22 cellular contexts compared by ENCODE assay signal in genomic region chr11:131042041-131042390, GRCh38.
A peak's percentile ranks its signal among the peaks of the same experiment; 100 is the strongest.
DNase-seq lines count a peak whose midpoint lies in the region; ATAC-seq and TF ChIP-seq lines count a peak whose summit lies in the region.
"Had no signal": no experiment of that assay in that cellular context is flagged by ENCODE, and none has a peak within 500 bp of the region (broad histone marks: within the 10 kb centered on the region; RNA-seq: fewer than 3 reads in every experiment).

No MANE protein-coding gene starts in this region.

- H3K9me3 ChIP-seq in PC-3 (ENCODE audit: low read length) = no peaks in the 10 kb centered on the region
- H3K9me3 ChIP-seq: BLaER1 treated with 17β-estradiol and CSF1 and Interleukin-3, amounts not matched to agents 10 nM and 100 nM; Caco-2; MG63 had no signal

- CTCF ChIA-PET in PC-3 (lab: Charles Lee) = no interaction called here

- no peaks in the 10 kb centered on the region for H4K20me1 ChIP-seq in PC-3 (ENCODE audit: low read length)
- H4K20me1 ChIP-seq: BLaER1 treated with 17β-estradiol and CSF1 and Interleukin-3, amounts not matched to agents 10 nM and 100 nM had no signal

- DNase-seq in PC-3 (peak; percentile 45), epithelial cell of prostate (ENCODE audit: low read depth, low spot score) (no peak), foreskin keratinocyte (peak in 1 of 2 donors; percentile 21), T-helper 2 cell (no peak)
- no peak for DNase-seq in stimulated activated naive CD4-positive, alpha-beta T cell (lab: John Stamatoyannopoulos, UW)
- DNase-seq in activated T-cell treated with anti-CD3 and anti-CD28 coated beads, Interleukin-2, amount 50 U/mL, for 48 hours = no peak
- DNase-seq: ACHN; Caco-2; CD4-positive, alpha-beta memory T cell; DND-41; Kasumi-1; MG63; NCI-H1417; NCI-H1694 treated with DMSO at 0.1 percent for 48 hours; NCI-H2081 treated with DMSO at 0.1 percent for 48 hours; NCI-H2171 treated with DMSO at 0.1 percent for 48 hours; NCI-H524 treated with DMSO at 0.1 percent for 48 hours; NCI-H82; SHP77 had no signal

- H3K4me1 ChIP-seq in PC-3 (ENCODE audit: insufficient read depth, low read length) (peaks cover 48% of the 10 kb centered on the region), foreskin keratinocyte (peaks cover 20% of the 10 kb centered on the region)
- H3K4me1 ChIP-seq: BLaER1 treated with 17β-estradiol and CSF1 and Interleukin-3, amounts not matched to agents 10 nM and 100 nM; Caco-2 had no signal

- peak overlapping the region; percentile 74 for H3K4me2 ChIP-seq in PC-3 (ENCODE audit: low read length)
- H3K4me2 ChIP-seq: BLaER1 treated with 17β-estradiol and CSF1 and Interleukin-3, amounts not matched to agents 10 nM and 100 nM had no signal

- H3K27ac ChIP-seq in PC-3 (ENCODE audit: low read length) (peak overlapping the region; percentile 83), epithelial cell of prostate (peak overlapping the region; percentile 91), foreskin keratinocyte (peak overlapping the region; percentile 31)
- H3K27ac ChIP-seq: BLaER1 treated with 17β-estradiol and CSF1 and Interleukin-3, amounts not matched to agents 10 nM and 100 nM had no signal

- peak overlapping the region; percentile 41 for H3K4me3 ChIP-seq in PC-3 (ENCODE audit: low read length)
- H3K4me3 ChIP-seq: BLaER1 treated with 17β-estradiol and CSF1 and Interleukin-3, amounts not matched to agents 10 nM and 100 nM; GM12878; MG63 had no signal

- peak overlapping the region; percentile 21; the same call in 1 of the 2 replicates for H3K9ac ChIP-seq in PC-3 (ENCODE audit: low read length)
- H3K9ac ChIP-seq: BLaER1 treated with 17β-estradiol and CSF1 and Interleukin-3, amounts not matched to agents 10 nM and 100 nM had no signal

- POLR2A ChIA-PET in PC-3 (lab: Charles Lee; ENCODE audit: unreplicated experiment) = no interaction called here

- no peaks in the 10 kb centered on the region for H3K36me3 ChIP-seq in PC-3 (ENCODE audit: low read depth, low read length)
- H3K36me3 ChIP-seq: BLaER1 treated with 17β-estradiol and CSF1 and Interleukin-3, amounts not matched to agents 10 nM and 100 nM; MG63 had no signal

- H3K79me2 ChIP-seq in PC-3 (ENCODE audit: low read length) = no peaks in the 10 kb centered on the region

- H3F3A ChIP-seq in PC-3 (ENCODE audit: low read length, unreplicated experiment) = peaks cover 4% of the 10 kb centered on the region

- intact Hi-C loops in PC-3 (cut with micrococcal nuclease) = no loop called here

- TF ChIP-seq CTCF in PC-3 (conservative IDR thresholded peaks at IDR 0.05; ENCODE audit: low read depth, low read length) (no peak), foreskin keratinocyte (conservative IDR thresholded peaks at IDR 0.05) (no peak)

- peaks cover 29% of the 10 kb centered on the region for H3K27me3 ChIP-seq in PC-3 (ENCODE audit: low read length)
- H3K27me3 ChIP-seq in foreskin keratinocyte = no peaks in the 10 kb centered on the region
- H3K27me3 ChIP-seq: BLaER1 treated with 17β-estradiol and CSF1 and Interleukin-3, amounts not matched to agents 10 nM and 100 nM; MG63 had no signal

- ATAC-seq in PC-3 = no peak
- ATAC-seq in foreskin keratinocyte = no peak
- ATAC-seq in HG03442 (IDR thresholded peaks at IDR 0.05; ENCODE audit: unreplicated experiment) = no peak
- ATAC-seq: GM12878 had no signal

- H3K9me2 ChIP-seq in PC-3 (replicated peaks; ENCODE audit: low read length) = no peaks in the 10 kb centered on the region

- H2AFZ ChIP-seq in PC-3 (ENCODE audit: low read length) = no peak overlapping the region

- BruUV-seq in PC-3 (replicated peaks; lab: Mats Ljungman, UMichigan) = no TSS peak

Comparison
In these comparisons a context has a peak if more than half of its experiments do, and no peak if none do; other contexts are left out.
1. H3K27ac ChIP-seq: peak in every context shown above with its lines; median percentile 91 in epithelial cell of prostate; 83 in PC-3; 31 in foreskin keratinocyte.